8 cellular contexts compared by ENCODE assay signal in the genomic region with DNA sequence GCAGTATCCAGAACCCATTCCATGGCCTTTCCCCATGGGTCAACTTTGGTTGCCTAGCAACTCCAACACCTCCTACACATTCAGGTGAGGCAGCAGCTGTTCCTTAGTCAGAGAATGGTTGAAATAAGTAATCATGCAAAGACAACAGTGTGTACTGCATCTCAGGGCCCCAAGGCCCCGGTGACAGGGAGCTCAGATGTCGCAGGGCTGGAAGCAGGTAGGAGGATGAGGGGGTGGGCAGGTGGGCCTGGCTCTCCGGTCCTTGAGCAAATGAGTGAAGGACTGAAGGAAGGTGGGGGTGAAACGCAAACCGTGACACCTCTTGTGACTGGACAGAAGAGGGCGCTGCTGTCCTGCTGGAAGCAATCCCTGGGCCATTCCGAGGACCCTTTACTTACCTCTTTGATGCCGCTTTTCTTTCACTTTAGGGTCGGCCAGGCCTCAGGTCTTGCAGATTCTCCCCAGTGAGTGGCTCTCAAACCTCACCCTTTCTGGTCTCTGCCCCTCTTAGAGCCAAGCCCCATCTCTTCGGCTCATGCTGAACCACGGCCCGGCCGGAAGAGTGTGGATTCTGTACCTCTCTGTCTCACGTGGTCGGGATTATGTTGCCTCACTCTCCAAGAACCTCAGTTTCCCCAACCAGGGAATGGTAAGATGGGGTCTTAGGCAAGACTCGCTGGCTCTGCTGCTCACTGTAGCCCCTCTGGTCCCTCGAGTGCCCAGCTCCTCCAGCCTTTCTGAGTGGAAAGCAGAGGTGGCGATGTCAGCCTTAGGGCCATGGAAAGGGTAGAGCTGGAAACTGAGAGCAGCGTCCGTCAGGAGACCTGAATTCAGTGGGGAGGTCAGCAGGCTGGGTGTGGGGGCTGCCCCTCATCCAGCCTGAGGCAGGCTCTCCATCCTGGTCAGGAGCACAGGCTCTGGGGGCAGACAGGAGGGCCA.
DNase-seq lines count a peak whose midpoint lies in the region; ATAC-seq and TF ChIP-seq lines count a peak whose summit lies in the region.

No MANE protein-coding gene starts in this region.

- DNase-seq in EL (peak; percentile 38), NB4 (ENCODE audit: low read depth) (peak; percentile 68), T follicular helper cell (ENCODE audit: low read depth) (peak; percentile 22), astrocyte of the hippocampus (ENCODE audit: low read depth, low spot score) (peak; percentile 59), iPS-NIHi11 (ENCODE audit: low spot score) (peak; percentile 85), NCI-H226 (no peak)
- DNase-seq in stimulated activated CD4-positive, alpha-beta T cell treated with anti-CD3 and anti-CD28 coated beads, Interleukin-1b, Interleukin-23, amount 100 ng/mL, for 24 hours (ENCODE audit: low read depth in 4 of 4, low spot score in 1 of 4): peak; percentile 16 to 35 (median 26)

- ATAC-seq in GM19395 (IDR thresholded peaks at IDR 0.05; ENCODE audit: unreplicated experiment): no peak

- no peak for TF ChIP-seq POLR2A in NB4 (IDR thresholded peaks at IDR 0.05; ENCODE audit: extremely low read depth, insufficient read length)

- H3K4me3 ChIP-seq in NB4 (ENCODE audit: low read depth, low read length): no peak overlapping the region

- peak; percentile 63 for TF ChIP-seq CTCF in NB4 (IDR thresholded peaks at IDR 0.05; ENCODE audit: low read depth, low read length)
